In genomic region chr1:153404768-153405167, GRCh38 we compare ENCODE assay signal across 8 cellular contexts.
DNase-seq lines count a peak whose midpoint lies in the region; ATAC-seq and TF ChIP-seq lines count a peak whose summit lies in the region.

No MANE protein-coding gene starts in this region.

- ATAC-seq in GM18519 (IDR thresholded peaks at IDR 0.05; ENCODE audit: low FRiP score, unreplicated experiment) = no peak

- DNase-seq in GM10266 (ENCODE audit: extremely low spot score) = peak; percentile 44
- peak; percentile 57 for DNase-seq in NOMO-1 treated with DMSO at 0.1 percent for 48 hours (lab: John Stamatoyannopoulos, UW; ENCODE audit: unreplicated experiment)
- peak; percentile 24 for DNase-seq in activated T-cell treated with anti-CD3 and anti-CD28 coated beads for 4 hours
- peak; percentile 55 for DNase-seq in germinal center (ENCODE audit: low spot score)
- DNase-seq in stimulated activated CD4-positive, alpha-beta T cell treated with anti-CD3 and anti-CD28 coated beads, Interleukin-12 subunit alpha, Interleukin-12 subunit beta, amount 100 ng/mL, for 48 hours (ENCODE audit: low read depth in 2 of 3, low spot score in 1 of 3) = peak; percentile 30 to 51 (median 50)
- no peak for DNase-seq in NCI-H774 (lab: John Stamatoyannopoulos, UW)
- no peak for DNase-seq in NCI-H345 (lab: John Stamatoyannopoulos, UW)

- TF ChIP-seq CTCF in GM10266 (IDR thresholded peaks at IDR 0.05; ENCODE audit: control insufficient read depth, insufficient read depth, low read depth, missing control alignments) = peak; percentile 46

Comparison
In these comparisons a context has a peak if more than half of its experiments do, and no peak if none do; other contexts are left out.
1. DNase-seq: peak in GM10266 (single experiment), NOMO-1 treated with DMSO at 0.1 percent for 48 hours (single experiment), activated T-cell treated with anti-CD3 and anti-CD28 coated beads for 4 hours (single experiment), germinal center (single experiment) and stimulated activated CD4-positive, alpha-beta T cell treated with anti-CD3 and anti-CD28 coated beads, Interleukin-12 subunit alpha, Interleukin-12 subunit beta, amount 100 ng/mL, for 48 hours (3 of 3); none in NCI-H774 (single experiment) and NCI-H345 (single experiment).